In genomic region chr1:42767510-42767924, GRCh38 we compare ENCODE assay signal across 8 cellular contexts. TPM values are rescaled to one million over a fixed set of nuclear protein-coding genes. Genes with fewer than 3 reads are reported as not detected.
DNase-seq lines count a peak whose midpoint lies in the region; ATAC-seq and TF ChIP-seq lines count a peak whose summit lies in the region.

No MANE protein-coding gene starts in this region.

- H3K36me3 ChIP-seq in gastrocnemius medialis, result no peaks in the 10 kb centered on the region

- TF ChIP-seq CTCF in glutamatergic neuron (IDR thresholded peaks at IDR 0.05; ENCODE audit: partially characterized antibody, unreplicated experiment), result no peak
- TF ChIP-seq CTCF in gastrocnemius medialis (IDR thresholded peaks at IDR 0.05 in 4 of 5, conservative IDR thresholded peaks at IDR 0.05 in 1 of 5), result no peak
- no peak for TF ChIP-seq CTCF in GM13976 (IDR thresholded peaks at IDR 0.05; ENCODE audit: borderline replicate concordance, control extremely low read depth, extremely low read depth, insufficient read depth, missing control alignments)

- intact Hi-C loops in gastrocnemius medialis (cut with DNase I; ENCODE audit: low total_unique reads), result loop anchor here (1.0 to 10.0 kb wide), 7 partner anchors 50 to 433 kb away; partner anchors contain the start of genes CCDC30, CFAP57, EBNA1BP2 and ERMAP

- no peaks in the 10 kb centered on the region for H3K9me3 ChIP-seq in gastrocnemius medialis

- no peaks in the 10 kb centered on the region for H3K27me3 ChIP-seq in gastrocnemius medialis

- peak overlapping the region; percentile 92 to 96 (median 95) for H3K27ac ChIP-seq in gastrocnemius medialis

- peak overlapping the region; percentile 75 to 99 (median 94) for H3K4me3 ChIP-seq in gastrocnemius medialis

- H3K9me3 Mint-ChIP-seq in activated T-cell treated with anti-CD3 and anti-CD28 coated beads, Interleukin-2, amount 50 U/mL, for 24 hours, result no peaks in the 10 kb centered on the region
- H3K9me3 Mint-ChIP-seq in glutamatergic neuron (ENCODE audit: unreplicated experiment), result peaks cover 3% of the 10 kb centered on the region

- peaks cover 35% of the 10 kb centered on the region for H3K4me1 Mint-ChIP-seq in activated T-cell treated with anti-CD3 and anti-CD28 coated beads, Interleukin-2, amount 50 U/mL, for 24 hours (ENCODE audit: low read depth)
- peaks cover 9% of the 10 kb centered on the region for H3K4me1 Mint-ChIP-seq in glutamatergic neuron (ENCODE audit: low read depth, unreplicated experiment)

- in situ Hi-C loops in gastrocnemius medialis (cut with MboI; ENCODE audit: low sequenced_read_pairs in 4 of 4), result loop anchor here in 2 of 4 donors (10.0 to 25.0 kb wide), 3 partner anchors 83 to 430 kb away; partner anchors contain the start of genes FOXJ3 (in 1 of the 2) and YBX1 (in 1 of the 2)
- in situ Hi-C loops in GM13976 (cut with MboI; ENCODE audit: low sequenced_read_pairs, unreplicated experiment), result no loop called here

- ATAC-seq in HG02981 (IDR thresholded peaks at IDR 0.05; ENCODE audit: unreplicated experiment) (peak; percentile 1), gastrocnemius medialis (peak; percentile 46 to 52)

- peak overlapping the region; percentile 94 for H3K27ac Mint-ChIP-seq in activated T-cell treated with anti-CD3 and anti-CD28 coated beads, Interleukin-2, amount 50 U/mL, for 24 hours
- peak overlapping the region; percentile 92 for H3K27ac Mint-ChIP-seq in glutamatergic neuron (ENCODE audit: unreplicated experiment)

- H3K27me3 Mint-ChIP-seq in activated T-cell treated with anti-CD3 and anti-CD28 coated beads, Interleukin-2, amount 50 U/mL, for 24 hours, result no peaks in the 10 kb centered on the region
- peaks cover 6% of the 10 kb centered on the region for H3K27me3 Mint-ChIP-seq in glutamatergic neuron (ENCODE audit: unreplicated experiment)

- no peak overlapping the region for H3K4me3 Mint-ChIP-seq in activated T-cell treated with anti-CD3 and anti-CD28 coated beads, Interleukin-2, amount 50 U/mL, for 24 hours
- H3K4me3 Mint-ChIP-seq in glutamatergic neuron (ENCODE audit: unreplicated experiment), result peak overlapping the region; percentile 91

- peaks cover 34 to 39% of the 10 kb centered on the region in 2 donors for H3K4me1 ChIP-seq in gastrocnemius medialis

- H3K36me3 Mint-ChIP-seq in activated T-cell treated with anti-CD3 and anti-CD28 coated beads, Interleukin-2, amount 50 U/mL, for 24 hours (ENCODE audit: low read depth), result peaks cover 41% of the 10 kb centered on the region
- H3K36me3 Mint-ChIP-seq in glutamatergic neuron (ENCODE audit: unreplicated experiment), result no peaks in the 10 kb centered on the region

- no peak for DNase-seq in activated T-cell treated with anti-CD3 and anti-CD28 coated beads, Interleukin-2, amount 50 U/mL, for 24 hours
- DNase-seq in activated T-cell treated with anti-CD3 and anti-CD28 coated beads, Interleukin-2, amount 50 U/mL, for 1 hour, result no peak
- DNase-seq in SW480 (ENCODE audit: low spot score) (peak; percentile 26), glutamatergic neuron (no peak), gastrocnemius medialis (no peak), GM13976 (ENCODE audit: low spot score) (no peak)
- no peak for DNase-seq in activated CD8-positive, alpha-beta memory T cell treated with anti-CD3 and anti-CD28 coated beads, Interleukin-2, amount 50 U/mL, for 4 hours

- TF ChIP-seq POLR2A in gastrocnemius medialis (IDR thresholded peaks at IDR 0.05), result no peak

RNA-seq across cellular contexts. Expression of gene C1orf50, which starts 0.5 kb away (rescaled TPM):
- total RNA-seq in glutamatergic neuron (ENCODE audit: unreplicated experiment) (21.6 TPM), gastrocnemius medialis (10 to 100 TPM in 1 of 4 donors, 1 to 10 TPM in 3; 2.8 to 14.7 (median 5.4) TPM)

RNA-seq across cellular contexts. Expression of gene P3H1, which starts 0.7 kb away (rescaled TPM):
- 86.0 TPM for total RNA-seq in glutamatergic neuron (ENCODE audit: unreplicated experiment)
- total RNA-seq in gastrocnemius medialis, result 1 to 10 TPM; 3.0 to 7.0 (median 5.6) TPM

RNA-seq across cellular contexts. Expression of gene TMEM269, which starts 17.3 kb away (rescaled TPM):
- total RNA-seq in glutamatergic neuron (ENCODE audit: unreplicated experiment), result 0.32 TPM
- under 1 TPM in 2 of 4 donors, not detected in 2; 0.19 to 0.25 TPM for total RNA-seq in gastrocnemius medialis

RNA-seq across cellular contexts. Expression of gene CLDN19, which starts 27.5 kb away (rescaled TPM):
- total RNA-seq in glutamatergic neuron (ENCODE audit: unreplicated experiment), result not detected
- under 1 TPM in 2 of 4 donors, not detected in 2; 0.20 to 0.59 TPM for total RNA-seq in gastrocnemius medialis

RNA-seq across cellular contexts. Expression of gene ERMAP, which starts 49.4 kb away (rescaled TPM):
- total RNA-seq in glutamatergic neuron (ENCODE audit: unreplicated experiment) (4.9 TPM), gastrocnemius medialis (1 to 10 TPM; 1.4 to 6.5 (median 3.9) TPM)

Comparison
In these comparisons a context has a peak if more than half of its experiments do, and no peak if none do; other contexts are left out.
1. RNA of gene P3H1, which starts 0.7 kb away (total RNA-seq): 86.0 TPM in glutamatergic neuron (single experiment); 3.0 to 7.0 TPM in gastrocnemius medialis; every median in the first group is over 10 times any median in the second.